ENCODE assay signal across 14 cellular contexts in genomic region chr11:100961633-100962032, GRCh38.
"Had no signal": no experiment of that assay in that cellular context is flagged by ENCODE, and none has a peak within 500 bp of the region (broad histone marks: within the 10 kb centered on the region; RNA-seq: fewer than 3 reads in every experiment).

No MANE protein-coding gene starts in this region.

- H3K36me3 ChIP-seq: neural progenitor cell had no signal

- H3K4me3 ChIP-seq: gastrocnemius medialis, heart left ventricle, lung, neural progenitor cell, psoas muscle, suprapubic skin had no signal

- H3K9me3 ChIP-seq: gastrocnemius medialis, heart left ventricle, psoas muscle, suprapubic skin had no signal

- H3K27ac ChIP-seq: epithelial cell of prostate, gastrocnemius medialis, heart left ventricle, neural progenitor cell, psoas muscle, suprapubic skin had no signal

- DNase-seq: amniotic stem cell; effector memory CD8-positive, alpha-beta T cell; gastrocnemius medialis; heart left ventricle; immature natural killer cell; left colon; naive B cell; psoas muscle had no signal

- H2AFZ ChIP-seq: neural progenitor cell had no signal

- H3K4me1 ChIP-seq: gastrocnemius medialis, neural progenitor cell, psoas muscle, suprapubic skin had no signal

- H3K27me3 ChIP-seq: gastrocnemius medialis, heart left ventricle, neural progenitor cell, suprapubic skin had no signal

- H3K9ac ChIP-seq: neural progenitor cell had no signal

- H3K4me2 ChIP-seq: neural progenitor cell had no signal

- ATAC-seq: activated CD4-positive, CD25-positive, alpha-beta regulatory T cell treated with anti-CD3 and anti-CD28 coated beads, Interleukin-2, amount 50 U/mL, for 24 hours; effector memory CD8-positive, alpha-beta T cell; gastrocnemius medialis; heart left ventricle; left colon; psoas muscle; sciatic nerve had no signal
